Comparison of ENCODE assay signal across 9 cellular contexts in genomic region chr19:43640424-43640757, GRCh38. TPM values are rescaled to one million over a fixed set of nuclear protein-coding genes. Genes with fewer than 3 reads are reported as not detected.
DNase-seq lines count a peak whose midpoint lies in the region; TF ChIP-seq lines count a peak whose summit lies in the region.
"Had no signal": no experiment of that assay in that cellular context is flagged by ENCODE, and none has a peak within 500 bp of the region (broad histone marks: within the 10 kb centered on the region; RNA-seq: fewer than 3 reads in every experiment).

No MANE protein-coding gene starts in this region.

- H3K36me3 ChIP-seq in HEK293 (ENCODE audit: control insufficient read depth in 2 of 2, insufficient read depth in 1 of 2, low read length in 2 of 2), result peaks cover 0 to 5% of the 10 kb centered on the region in 2 experiments; a peak in 1 of 3 replicates
- no peaks in the 10 kb centered on the region for H3K36me3 ChIP-seq in iPS-15b (ENCODE audit: control insufficient read depth, insufficient read depth, low read length)
- H3K36me3 ChIP-seq in skeletal muscle tissue (ENCODE audit: control insufficient read depth in 3 of 3, insufficient read depth in 3 of 3, low read length in 3 of 3), result no peaks in the 10 kb centered on the region
- no peaks in the 10 kb centered on the region for H3K36me3 ChIP-seq in tibial artery

- CTCF ChIA-PET in HEK293 (lab: Yijun Ruan, JAX), result interaction anchor here (4.5 kb wide), 1 partner anchor 12 kb away, joined by 27 read pairs; no protein-coding TSS in a partner anchor

- H3K9me3 Mint-ChIP-seq in activated naive CD8-positive, alpha-beta T cell (ENCODE audit: low read depth), result no peaks in the 10 kb centered on the region

- H3K9ac ChIP-seq in iPS-15b (ENCODE audit: low read depth, low read length) (no peak overlapping the region), skeletal muscle tissue (ENCODE audit: low read depth in 1 of 3, low read length in 3 of 3) (peak overlapping the region; percentile 25 to 43 (median 32))

- H3K9me3 ChIP-seq in HEK293 (ENCODE audit: control insufficient read depth, insufficient read depth, low read depth, low read length) (no peaks in the 10 kb centered on the region), iPS-15b (ENCODE audit: control insufficient read depth, insufficient read depth, low read length) (no peaks in the 10 kb centered on the region), skeletal muscle tissue (ENCODE audit: control insufficient read depth in 3 of 3, low read length in 3 of 3) (no peaks in the 10 kb centered on the region), tibial artery (no peaks in the 10 kb centered on the region)

- H3K4me3 Mint-ChIP-seq in activated naive CD8-positive, alpha-beta T cell, result peak overlapping the region; percentile 76

- H3K27me3 Mint-ChIP-seq in activated naive CD8-positive, alpha-beta T cell, result peaks cover 18% of the 10 kb centered on the region

- POLR2A ChIA-PET in HEK293 (lab: Yijun Ruan, JAX), result interaction anchor here (1.4 to 2.9 kb wide), 2 partner anchors 12 to 28 kb away, joined by 6 to 13 read pairs; no protein-coding TSS in a partner anchor

- H3K27ac ChIP-seq in HEK293 (ENCODE audit: extremely low read depth, low read depth, low read length) (peak overlapping the region; percentile 34; the same call in 1 of the 2 replicates), skeletal muscle tissue (ENCODE audit: low read depth, low read length) (no peak overlapping the region), tibial artery (no peak overlapping the region)

- DNase-seq in stimulated activated CD8-positive, alpha-beta memory T cell treated with anti-CD3 and anti-CD28 coated beads, Interleukin-4, amount 100 ng/mL, for 48 hours, result no peak
- DNase-seq in NCI-H146 (lab: John Stamatoyannopoulos, UW), result no peak
- DNase-seq in tibial artery, result no peak
- no peak for DNase-seq in middle frontal gyrus (ENCODE audit: extremely low spot score, low spot score)

- H3K4me3 ChIP-seq in HEK293 (ENCODE audit: low read depth, low read length), result no peak overlapping the region
- peak overlapping the region; percentile 70 for H3K4me3 ChIP-seq in iPS-15b (ENCODE audit: low read depth, low read length)
- peak overlapping the region; percentile 63 to 72 (median 67) for H3K4me3 ChIP-seq in skeletal muscle tissue (ENCODE audit: low read length in 3 of 3)
- H3K4me3 ChIP-seq in tibial artery, result peak overlapping the region in 1 of 2 donors; percentile 50

- TF ChIP-seq CTCF in HEK293 (tag by site-specific recombination; IDR thresholded peaks at IDR 0.05) (no peak), tibial artery (IDR thresholded peaks at IDR 0.05) (no peak)

- H3K36me3 Mint-ChIP-seq in activated naive CD8-positive, alpha-beta T cell, result no peaks in the 10 kb centered on the region

- H3K27me3 ChIP-seq in iPS-15b (ENCODE audit: control insufficient read depth, insufficient read depth, low read length) (peaks cover 62% of the 10 kb centered on the region), skeletal muscle tissue (ENCODE audit: control insufficient read depth in 3 of 3, insufficient read depth in 3 of 3, low read length in 3 of 3) (peaks cover 12 to 29% (median 29%) of the 10 kb centered on the region in 3 donors), tibial artery (peaks cover 0 to 54% of the 10 kb centered on the region in 2 donors)

- H3K4me1 ChIP-seq in HEK293 (ENCODE audit: control insufficient read depth, insufficient read depth, low read length) (peaks cover 17% of the 10 kb centered on the region), iPS-15b (ENCODE audit: control insufficient read depth, insufficient read depth, low read length) (peaks cover 2% of the 10 kb centered on the region), skeletal muscle tissue (ENCODE audit: control insufficient read depth in 3 of 3, insufficient read depth in 3 of 3, low read length in 3 of 3) (peaks cover 7 to 12% (median 9%) of the 10 kb centered on the region in 3 donors), tibial artery (peaks cover 0 to 16% (median 10%) of the 10 kb centered on the region in 4 donors)

- H3K4me1 Mint-ChIP-seq in activated naive CD8-positive, alpha-beta T cell (ENCODE audit: low read depth), result peaks cover 16% of the 10 kb centered on the region

- intact Hi-C loops in tibial artery (cut with DNase I; ENCODE audit: low total_unique reads), result no loop called here

- H3K27ac Mint-ChIP-seq in activated naive CD8-positive, alpha-beta T cell, result peak overlapping the region; percentile 34

TF ChIP-seq in HEK293, 187 proteins besides CTCF, POLR2A, EP300 and RAD21 (continues in another document):
- TF ChIP-seq BCL11A (tag by site-specific recombination; IDR thresholded peaks at IDR 0.05; ENCODE audit: low read depth) (0 out of 2 replicates have a peak, but pooled peaks have one; percentile 10), ZNF335 (tag by site-specific recombination; conservative IDR thresholded peaks at IDR 0.05) (no peak), TSHZ1 (tag by site-specific recombination; IDR thresholded peaks at IDR 0.05; ENCODE audit: borderline replicate concordance) (peak; percentile 2; the same call in 1 of the 2 replicates), RBAK (tag by site-specific recombination; IDR thresholded peaks at IDR 0.05) (0 out of 2 replicates have a peak, but pooled peaks have one; percentile 7), ZNF112 (tag by site-specific recombination; IDR thresholded peaks at IDR 0.05) (0 out of 2 replicates have a peak, but pooled peaks have one; percentile 13), ZNF280C (tag by site-specific recombination; IDR thresholded peaks at IDR 0.05) (peak; percentile 3; the same call in 1 of the 2 replicates), ZNF585B (tag by site-specific recombination; IDR thresholded peaks at IDR 0.05) (no peak)

RNA-seq across cellular contexts. Expression of gene CADM4, which starts 0.7 kb away (rescaled TPM):
- total RNA-seq in skeletal muscle tissue, result 7.8 TPM

RNA-seq across cellular contexts. Expression of gene ZNF428, which starts 21.0 kb away (rescaled TPM):
- 44.9 TPM for total RNA-seq in skeletal muscle tissue

RNA-seq across cellular contexts. Expression of gene SRRM5, which starts 28.5 kb away (rescaled TPM):
- not detected for total RNA-seq in skeletal muscle tissue
- total RNA-seq: lung microvascular endothelial cell had no signal

RNA-seq across cellular contexts. Expression of gene PLAUR, which starts 29.6 kb away (rescaled TPM):
- total RNA-seq in skeletal muscle tissue, result 2.1 TPM

RNA-seq across cellular contexts. Expression of gene ZNF576, which starts 44.0 kb away (rescaled TPM):
- total RNA-seq in skeletal muscle tissue, result 6.8 TPM
